In the genomic region with DNA sequence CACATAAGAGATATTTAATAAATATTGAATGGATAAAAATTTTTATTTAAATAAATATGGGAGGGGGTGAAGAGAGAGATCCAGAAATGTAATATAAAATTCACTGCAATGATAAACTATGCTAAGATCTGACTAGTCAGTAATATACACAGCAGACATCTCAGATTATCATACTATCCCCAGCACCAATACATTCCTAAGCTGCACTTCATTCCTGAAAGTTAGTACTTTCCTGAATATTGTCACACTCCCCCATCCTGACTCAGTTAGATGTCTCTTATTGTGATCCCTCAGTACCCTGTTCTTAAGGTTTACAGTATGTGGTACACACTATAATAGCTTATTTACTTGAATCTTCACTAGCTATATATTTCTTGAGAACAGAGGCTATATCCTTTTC, we compare ENCODE assay signal across 20 cellular contexts.
A peak's percentile ranks its signal among the peaks of the same experiment; 100 is the strongest.
DNase-seq lines count a peak whose midpoint lies in the region; ATAC-seq, FAIRE-seq and TF ChIP-seq lines count a peak whose summit lies in the region.
"Had no signal": no experiment of that assay in that cellular context is flagged by ENCODE, and none has a peak within 500 bp of the region (broad histone marks: within the 10 kb centered on the region; RNA-seq: fewer than 3 reads in every experiment).

No MANE protein-coding gene starts in this region.

- H3K27ac Mint-ChIP-seq in activated T-cell treated with anti-CD3 and anti-CD28 coated beads, Interleukin-2, amount 50 U/mL, for 72 hours, result no peak overlapping the region
- H3K27ac Mint-ChIP-seq: CD8-positive, alpha-beta memory T cell; H9 had no signal

- no peak overlapping the region for H2AK5ac ChIP-seq in mesendoderm (ENCODE audit: low read length)

- no peak overlapping the region for H3K18ac ChIP-seq in mesendoderm (ENCODE audit: low read length)

- no peak overlapping the region for H4K8ac ChIP-seq in mesendoderm (ENCODE audit: low read depth, low read length)

- ATAC-seq in activated T-cell treated with anti-CD3 and anti-CD28 coated beads, Interleukin-2, amount 50 U/mL, for 72 hours (replicated peaks in 1 of 2), result no peak

- H2BK15ac ChIP-seq in mesendoderm (replicated peaks; ENCODE audit: low read depth), result peak overlapping the region; percentile 19

- H3K9ac ChIP-seq in mesendoderm (ENCODE audit: low read length), result no peak overlapping the region

- no peak overlapping the region for H3K4me3 Mint-ChIP-seq in activated T-cell treated with anti-CD3 and anti-CD28 coated beads, Interleukin-2, amount 50 U/mL, for 72 hours
- H3K4me3 Mint-ChIP-seq: CD8-positive, alpha-beta memory T cell; H9 had no signal

- no peaks in the 10 kb centered on the region for H3K9me3 Mint-ChIP-seq in activated T-cell treated with anti-CD3 and anti-CD28 coated beads, Interleukin-2, amount 50 U/mL, for 72 hours
- H3K9me3 Mint-ChIP-seq: CD8-positive, alpha-beta memory T cell; H9 had no signal

- H3K56ac ChIP-seq in mesendoderm (ENCODE audit: low read length), result no peak overlapping the region

- DNase-seq in AG10803 (ENCODE audit: low read depth) (peak; percentile 40), HCEC 1CT (peak; percentile 6), astrocyte of the hippocampus (ENCODE audit: low read depth, low spot score) (peak; percentile 15), mesendoderm (peak; percentile 10), frontal cortex (ENCODE audit: low spot score in 2 of 2) (no peak), foreskin melanocyte (no peak), activated gamma-delta T cell treated with Interleukin-2 at 50 U/mL for 16 hours (no peak)
- no peak for DNase-seq in activated T-cell treated with anti-CD3 and anti-CD28 coated beads, Interleukin-2, amount 50 U/mL, for 72 hours
- DNase-seq: C1 segment of cervical spinal cord; CD8-positive, alpha-beta memory T cell; H9; NCI-H1092 treated with DMSO at 0.1 percent for 48 hours; NCI-H2081; NCI-H446 treated with DMSO at 0.1 percent for 48 hours; NCI-H69; SHP77 had no signal

- no peak overlapping the region for H2BK5ac ChIP-seq in mesendoderm (ENCODE audit: low read length)

- H2BK120ac ChIP-seq in mesendoderm (ENCODE audit: low read depth, low read length), result no peak overlapping the region

- no peak for TF ChIP-seq CTCF in AG10803 (conservative IDR thresholded peaks at IDR 0.05; ENCODE audit: low read length)

- H3K27me3 Mint-ChIP-seq in activated T-cell treated with anti-CD3 and anti-CD28 coated beads, Interleukin-2, amount 50 U/mL, for 72 hours (ENCODE audit: low read depth), result peaks cover 7% of the 10 kb centered on the region

- H3K4ac ChIP-seq in mesendoderm (ENCODE audit: low read depth, low read length), result no peak overlapping the region

- no peaks in the 10 kb centered on the region for H3K79me2 ChIP-seq in mesendoderm (ENCODE audit: control insufficient read depth, insufficient read depth, low read length)

- no peak for FAIRE-seq in frontal cortex (lab: Jason Lieb, UNC)
- FAIRE-seq: A204.1, D721Med, RCC 7860 had no signal

- H3K4me1 Mint-ChIP-seq in activated T-cell treated with anti-CD3 and anti-CD28 coated beads, Interleukin-2, amount 50 U/mL, for 72 hours (ENCODE audit: low read depth), result no peaks in the 10 kb centered on the region
- H3K4me1 Mint-ChIP-seq: CD8-positive, alpha-beta memory T cell had no signal

- H3K4me2 ChIP-seq in mesendoderm (ENCODE audit: low read length), result no peak overlapping the region

- H3K27ac ChIP-seq in mesendoderm (ENCODE audit: low read depth, low read length), result no peak overlapping the region
- H3K27ac ChIP-seq: SK-N-MC had no signal

- H4K5ac ChIP-seq in mesendoderm (ENCODE audit: low read length), result no peak overlapping the region

- H3K36me3 ChIP-seq in mesendoderm (ENCODE audit: control insufficient read depth, insufficient read depth, low read length), result no peaks in the 10 kb centered on the region

- H3K79me1 ChIP-seq in mesendoderm (ENCODE audit: low read length), result no peaks in the 10 kb centered on the region

- no peak overlapping the region for H3K4me3 ChIP-seq in AG10803 (ENCODE audit: low read length)
- no peak overlapping the region for H3K4me3 ChIP-seq in mesendoderm (ENCODE audit: low read length)
- H3K4me3 ChIP-seq: SK-N-MC had no signal

- no peaks in the 10 kb centered on the region for H3K36me3 Mint-ChIP-seq in activated T-cell treated with anti-CD3 and anti-CD28 coated beads, Interleukin-2, amount 50 U/mL, for 72 hours (ENCODE audit: insufficient read depth in 2 of 2)
- H3K36me3 Mint-ChIP-seq: CD8-positive, alpha-beta memory T cell had no signal

- H3K27me3 ChIP-seq in mesendoderm (ENCODE audit: insufficient read depth, low read length, poor library complexity), result no peaks in the 10 kb centered on the region

- H3K4me1 ChIP-seq in mesendoderm (ENCODE audit: control insufficient read depth, low read depth, low read length), result peaks cover 2% of the 10 kb centered on the region

- H3K23ac ChIP-seq in mesendoderm (ENCODE audit: low read length), result no peak overlapping the region

Comparison
In these comparisons a context has a peak if more than half of its experiments do, and no peak if none do; other contexts are left out.
1. DNase-seq: peak in AG10803 (single experiment), HCEC 1CT (single experiment), astrocyte of the hippocampus (single experiment) and mesendoderm (single experiment); none in frontal cortex (0 of 2), foreskin melanocyte (single experiment), activated T-cell treated with anti-CD3 and anti-CD28 coated beads, Interleukin-2, amount 50 U/mL, for 72 hours (0 of 2) and activated gamma-delta T cell treated with Interleukin-2 at 50 U/mL for 16 hours (single experiment).